26 cellular contexts compared by ENCODE assay signal in genomic region chr16:29676989-29677388, GRCh38.
"Had no signal": no experiment of that assay in that cellular context is flagged by ENCODE, and none has a peak within 500 bp of the region (broad histone marks: within the 10 kb centered on the region; RNA-seq: fewer than 3 reads in every experiment).

No MANE protein-coding gene starts in this region.

- FAIRE-seq: kidney had no signal

- DNase-seq: activated CD4-positive, alpha-beta T cell treated with anti-CD3 and anti-CD28 coated beads, Interleukin-2, amount 10 ng/mL, durations not matched to agents 7 days and 5 days; activated CD4-positive, CD25-positive, alpha-beta regulatory T cell treated with anti-CD3 and anti-CD28 coated beads, Interleukin-2, amount 50 U/mL, for 72 hours; activated CD8-positive, alpha-beta memory T cell treated with anti-CD3 and anti-CD28 coated beads, Interleukin-2, amount 10 ng/mL, durations not matched to agents 7 days and 5 days; activated CD8-positive, alpha-beta T cell treated with anti-CD3 and anti-CD28 coated beads for 36 hours; activated effector memory CD4-positive, alpha-beta T cell treated with anti-CD3 and anti-CD28 coated beads, Interleukin-2, amount 50 U/mL, for 16 hours; activated naive CD4-positive, alpha-beta T cell treated with anti-CD3 and anti-CD28 coated beads, Interleukin-2, amount 50 U/mL, for 16 hours; activated naive CD8-positive, alpha-beta T cell treated with anti-CD3 and anti-CD28 coated beads, Interleukin-2, amount 50 U/mL, for 24 hours; activated T-cell treated with anti-CD3 and anti-CD28 coated beads for 4 hours; cerebellar nuclear complex; effector CD4-positive, alpha-beta T cell; foreskin melanocyte; kidney; lower lobe of right lung; mesendoderm; naive thymus-derived CD8-positive, alpha-beta T cell; ovary; psoas muscle; stimulated activated CD4-positive, alpha-beta T cell treated with anti-CD3 and anti-CD28 coated beads, Interleukin-4, amount 100 ng/mL, for 4 hours; stimulated activated naive CD8-positive, alpha-beta T cell treated with anti-CD3 and anti-CD28 coated beads, Interleukin-15, Interleukin-2, amounts not matched to agents 100 U/mL and 50 U/mL, for 24 hours; thyroid gland had no signal

- H3K4me3 ChIP-seq: coronary artery, lower lobe of right lung, ovary, psoas muscle, right atrium auricular region, thyroid gland had no signal

- H3K4me3 Mint-ChIP-seq: activated CD4-positive, alpha-beta T cell treated with anti-CD3 and anti-CD28 coated beads, Interleukin-2, amount 10 ng/mL, durations not matched to agents 7 days and 5 days; activated CD8-positive, alpha-beta memory T cell treated with anti-CD3 and anti-CD28 coated beads, Interleukin-2, amount 10 ng/mL, durations not matched to agents 7 days and 5 days; activated CD8-positive, alpha-beta T cell treated with anti-CD3 and anti-CD28 coated beads for 36 hours; activated naive CD8-positive, alpha-beta T cell treated with anti-CD3 and anti-CD28 coated beads, Interleukin-2, amount 50 U/mL, for 24 hours; naive thymus-derived CD8-positive, alpha-beta T cell; T-helper 2 cell treated with Interferon-gamma antibody and Interleukin-4, amounts not matched to agents 5 μg/mL and 100 μg/mL, for 36 hours had no signal

- H3K4me1 ChIP-seq: lower lobe of right lung, psoas muscle had no signal

- H3K27me3 Mint-ChIP-seq: activated CD4-positive, alpha-beta T cell treated with anti-CD3 and anti-CD28 coated beads, Interleukin-2, amount 10 ng/mL, durations not matched to agents 7 days and 5 days; activated CD8-positive, alpha-beta memory T cell treated with anti-CD3 and anti-CD28 coated beads, Interleukin-2, amount 10 ng/mL, durations not matched to agents 7 days and 5 days; activated CD8-positive, alpha-beta T cell treated with anti-CD3 and anti-CD28 coated beads for 36 hours; activated naive CD8-positive, alpha-beta T cell treated with anti-CD3 and anti-CD28 coated beads, Interleukin-2, amount 50 U/mL, for 24 hours; naive thymus-derived CD8-positive, alpha-beta T cell had no signal

- H3K9me3 ChIP-seq: lower lobe of right lung, neutrophil, ovary, psoas muscle, right atrium auricular region, thyroid gland had no signal

- H3K27ac Mint-ChIP-seq: activated CD8-positive, alpha-beta T cell treated with anti-CD3 and anti-CD28 coated beads for 36 hours had no signal

- H3K27ac ChIP-seq: coronary artery, lower lobe of right lung, ovary, psoas muscle, right atrium auricular region, thyroid gland, VCaP had no signal

- H3K27me3 ChIP-seq: neutrophil, ovary, right atrium auricular region, thyroid gland had no signal

- ATAC-seq: activated CD8-positive, alpha-beta memory T cell treated with anti-CD3 and anti-CD28 coated beads, Interleukin-2, amount 10 ng/mL, durations not matched to agents 7 days and 5 days; activated CD8-positive, alpha-beta T cell treated with anti-CD3 and anti-CD28 coated beads for 36 hours; activated naive CD8-positive, alpha-beta T cell treated with anti-CD3 and anti-CD28 coated beads, Interleukin-2, amount 50 U/mL, for 24 hours; left lobe of liver; naive thymus-derived CD8-positive, alpha-beta T cell; psoas muscle; stimulated activated naive CD8-positive, alpha-beta T cell treated with anti-CD3 and anti-CD28 coated beads, Interleukin-15, Interleukin-2, amounts not matched to agents 100 U/mL and 50 U/mL, for 24 hours had no signal

- H3K9me3 Mint-ChIP-seq: activated CD4-positive, alpha-beta T cell treated with anti-CD3 and anti-CD28 coated beads, Interleukin-2, amount 10 ng/mL, durations not matched to agents 7 days and 5 days; activated CD8-positive, alpha-beta T cell treated with anti-CD3 and anti-CD28 coated beads for 36 hours; activated naive CD8-positive, alpha-beta T cell treated with anti-CD3 and anti-CD28 coated beads, Interleukin-2, amount 50 U/mL, for 24 hours; naive thymus-derived CD8-positive, alpha-beta T cell; T-helper 2 cell treated with Interferon-gamma antibody and Interleukin-4, amounts not matched to agents 5 μg/mL and 100 μg/mL, for 36 hours had no signal

- H3K36me3 ChIP-seq: lower lobe of right lung, neutrophil, ovary, right atrium auricular region, thyroid gland had no signal
